Comparison of ENCODE assay signal across 28 cellular contexts in genomic region chr14:58026219-58026618, GRCh38.
"Had no signal": no experiment of that assay in that cellular context is flagged by ENCODE, and none has a peak within 500 bp of the region (broad histone marks: within the 10 kb centered on the region; RNA-seq: fewer than 3 reads in every experiment).

No MANE protein-coding gene starts in this region.

- H3K36me3 ChIP-seq: SJSA1 had no signal

- H3K27ac ChIP-seq: PC-9, SJSA1 had no signal

- H3K27me3 ChIP-seq: SJSA1 had no signal

- H2AFZ ChIP-seq: PC-9 had no signal

- H3K4me3 ChIP-seq: PC-9, SJSA1 had no signal

- H3K4me1 ChIP-seq: SJSA1 had no signal

- DNase-seq: Karpas-422, NCI-H1048, NCI-H1092 treated with DMSO at 0.1 percent for 48 hours, NCI-H1105 treated with DMSO at 0.1 percent for 48 hours, NCI-H1417, NCI-H1436, NCI-H146, NCI-H1694, NCI-H187, NCI-H1930, NCI-H2029 treated with DMSO at 0.1 percent for 48 hours, NCI-H2081 treated with DMSO at 0.1 percent for 48 hours, NCI-H2107, NCI-H2171, NCI-H446 treated with DMSO at 0.1 percent for 48 hours, NCI-H510A, NCI-H526, NCI-H69, NCI-H748 treated with DMSO at 0.1 percent for 48 hours, NCI-H82, PC-9, Right ventricle myocardium superior, SHP77 treated with DMSO at 0.1 percent for 48 hours, SK-N-SH, SW 1271, T-helper 1 cell had no signal

- H3K9ac ChIP-seq: SK-N-SH had no signal

- H3K9me3 ChIP-seq: SJSA1, SK-N-SH had no signal

- H3K4me2 ChIP-seq: PC-9, SK-N-SH had no signal

- ATAC-seq: Panc1 had no signal
